Comparison of ENCODE assay signal across 3 cellular contexts in genomic region chr3:134102976-134103375, GRCh38.
"Had no signal": no experiment of that assay in that cellular context is flagged by ENCODE, and none has a peak within 500 bp of the region (broad histone marks: within the 10 kb centered on the region; RNA-seq: fewer than 3 reads in every experiment).

No MANE protein-coding gene starts in this region.

- DNase-seq: GDM1, GF-D8 had no signal

- H3K4me3 ChIP-seq: GM12878 had no signal
